In genomic region chr21:5022254-5022653, GRCh38 we compare ENCODE assay signal across 8 cellular contexts.
DNase-seq lines count a peak whose midpoint lies in the region; ATAC-seq and TF ChIP-seq lines count a peak whose summit lies in the region.
"Not testable (repeated sequence)": the region's sequence is repeated elsewhere in the genome, so short reads cannot be mapped to it uniquely, and the experiment has no call there.

No MANE protein-coding gene starts in this region.

- H3K27ac ChIP-seq in gastroesophageal sphincter; aorta (ENCODE audit: low read depth in 1 of 2, low read length in 2 of 2): not testable (repeated sequence)

- no CpG with 5 or more reads among the region's 52 CpGs for WGBS in gastroesophageal sphincter (ENCODE audit: low coverage in 1 of 2), 2 donors
- WGBS in aorta, 2 donors: no CpG with 5 or more reads among the region's 52 CpGs

- intact Hi-C loops in activated CD4-positive, alpha-beta T cell treated with anti-CD3 and anti-CD28 coated beads for 36 hours (cut with DNase I, micrococcal nuclease); aorta (cut with DNase I): not testable (repeated sequence)

- H3K9me3 Mint-ChIP-seq in activated CD4-positive, alpha-beta T cell treated with anti-CD3 and anti-CD28 coated beads for 36 hours (ENCODE audit: low read depth); naive B cell: not testable (repeated sequence)

- not testable (repeated sequence) for TF ChIP-seq CTCF in gastroesophageal sphincter (IDR thresholded peaks at IDR 0.05)

- ATAC-seq in GM18868 (IDR thresholded peaks at IDR 0.05; ENCODE audit: unreplicated experiment) (peak; percentile 41), GM21515 (IDR thresholded peaks at IDR 0.05; ENCODE audit: unreplicated experiment) (peak; percentile 30), HG02763 (IDR thresholded peaks at IDR 0.05; ENCODE audit: unreplicated experiment) (peak; percentile 43), HG03432 (IDR thresholded peaks at IDR 0.05; ENCODE audit: unreplicated experiment) (peak; percentile 45), gastroesophageal sphincter (peak; percentile 85), naive B cell (ENCODE audit: low read depth in 2 of 2) (peak; percentile 35 to 36), aorta (ENCODE audit: low FRiP score) (peak; percentile 75)
- peak; percentile 48 for ATAC-seq in activated CD4-positive, alpha-beta T cell treated with anti-CD3 and anti-CD28 coated beads for 36 hours

- not testable (repeated sequence) for H3K4me3 Mint-ChIP-seq in activated CD4-positive, alpha-beta T cell treated with anti-CD3 and anti-CD28 coated beads for 36 hours; naive B cell

- H3K9me3 ChIP-seq in gastroesophageal sphincter; aorta (ENCODE audit: control insufficient read depth, low read length): not testable (repeated sequence)

- POLR2A ChIA-PET in activated CD4-positive, alpha-beta T cell treated with anti-CD3 and anti-CD28 coated beads for 36 hours (lab: Charles Lee): not testable (repeated sequence)

- not testable (repeated sequence) for TF ChIP-seq EP300 in gastroesophageal sphincter (IDR thresholded peaks at IDR 0.05)

- not testable (repeated sequence) for H3K4me1 Mint-ChIP-seq in activated CD4-positive, alpha-beta T cell treated with anti-CD3 and anti-CD28 coated beads for 36 hours; naive B cell

- not testable (repeated sequence) for H3K27ac Mint-ChIP-seq in activated CD4-positive, alpha-beta T cell treated with anti-CD3 and anti-CD28 coated beads for 36 hours; naive B cell

- H3K27me3 Mint-ChIP-seq in activated CD4-positive, alpha-beta T cell treated with anti-CD3 and anti-CD28 coated beads for 36 hours; naive B cell: not testable (repeated sequence)

- DNase-seq in activated CD4-positive, alpha-beta T cell treated with anti-CD3 and anti-CD28 coated beads for 36 hours; naive B cell; aorta: not testable (repeated sequence)

- H3K27me3 ChIP-seq in gastroesophageal sphincter; aorta (ENCODE audit: control insufficient read depth in 1 of 2, insufficient read depth in 2 of 2, low read length in 1 of 2): not testable (repeated sequence)

- TF ChIP-seq POLR2A in gastroesophageal sphincter (IDR thresholded peaks at IDR 0.05): not testable (repeated sequence)

- CTCF ChIA-PET in activated CD4-positive, alpha-beta T cell treated with anti-CD3 and anti-CD28 coated beads for 36 hours (lab: Charles Lee): not testable (repeated sequence)

- not testable (repeated sequence) for H3K4me3 ChIP-seq in gastroesophageal sphincter; aorta (ENCODE audit: low read length in 2 of 2)

- H3K4me1 ChIP-seq in gastroesophageal sphincter; aorta (ENCODE audit: control insufficient read depth in 1 of 2, insufficient read depth in 2 of 2, low read length in 2 of 2): not testable (repeated sequence)

- H3K36me3 Mint-ChIP-seq in activated CD4-positive, alpha-beta T cell treated with anti-CD3 and anti-CD28 coated beads for 36 hours (ENCODE audit: low read depth); naive B cell: not testable (repeated sequence)

- H3K36me3 ChIP-seq in gastroesophageal sphincter; aorta (ENCODE audit: control insufficient read depth in 1 of 2, insufficient read depth in 2 of 2, low read length in 1 of 2): not testable (repeated sequence)

Comparison
In these comparisons a context has a peak if more than half of its experiments do, and no peak if none do; other contexts are left out.
1. ATAC-seq: peak in every context shown above with its lines; median percentile 85 in gastroesophageal sphincter; 75 in aorta; 48 in activated CD4-positive, alpha-beta T cell treated with anti-CD3 and anti-CD28 coated beads for 36 hours; 45 in HG03432; 43 in HG02763; 41 in GM18868; 36 in naive B cell; 30 in GM21515.